In the genomic region with DNA sequence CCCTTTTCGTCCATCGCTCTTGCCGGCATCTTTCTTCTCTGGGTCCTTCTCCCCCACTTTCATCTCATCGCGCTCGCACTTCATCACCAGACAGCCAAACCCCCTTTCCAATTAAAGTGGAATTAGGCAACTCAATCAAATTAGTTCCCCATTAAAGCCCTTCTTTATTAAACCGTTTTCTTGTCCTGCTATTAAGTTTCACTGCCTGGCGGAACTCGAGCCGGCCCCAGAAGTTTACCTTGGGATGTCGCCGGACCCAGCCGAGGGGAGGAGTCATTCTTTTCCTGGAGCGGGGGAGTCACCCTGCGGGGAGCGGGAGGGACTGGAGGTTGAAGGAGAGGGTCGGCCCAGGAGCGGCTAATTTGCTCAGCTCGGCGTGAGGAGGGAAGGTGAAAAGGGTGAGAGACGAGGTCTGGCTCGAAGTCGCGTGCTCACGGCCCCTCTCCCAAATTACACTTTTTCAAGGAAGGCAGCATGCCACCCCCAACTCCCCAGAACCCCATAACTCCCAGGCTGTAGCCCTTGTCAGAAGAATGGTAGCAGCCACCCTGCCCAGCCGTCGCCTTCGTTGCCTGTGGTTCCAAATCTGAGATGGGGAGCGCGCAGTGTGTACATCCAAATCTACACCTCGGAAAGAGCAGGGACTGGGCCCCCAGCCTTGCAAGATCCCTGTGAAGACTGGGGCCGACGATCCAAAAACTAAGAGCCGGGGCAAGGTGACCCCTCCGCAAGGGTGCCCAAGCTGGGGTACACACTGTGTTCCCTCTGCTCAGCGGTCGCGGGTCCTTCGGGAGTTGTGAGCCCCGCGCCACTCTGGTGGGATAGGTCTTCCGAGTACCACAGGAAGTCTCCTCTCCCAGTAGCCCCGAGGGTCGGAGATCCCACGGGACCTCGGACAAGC, we compare ENCODE assay signal across 1 cellular context.
TF ChIP-seq lines count a peak whose summit lies in the region.

No MANE protein-coding gene starts in this region.

TF ChIP-seq in K562, 482 proteins besides CTCF, POLR2A, EP300 and RAD21 (continued from another document):
- TF ChIP-seq, protein P1, sequence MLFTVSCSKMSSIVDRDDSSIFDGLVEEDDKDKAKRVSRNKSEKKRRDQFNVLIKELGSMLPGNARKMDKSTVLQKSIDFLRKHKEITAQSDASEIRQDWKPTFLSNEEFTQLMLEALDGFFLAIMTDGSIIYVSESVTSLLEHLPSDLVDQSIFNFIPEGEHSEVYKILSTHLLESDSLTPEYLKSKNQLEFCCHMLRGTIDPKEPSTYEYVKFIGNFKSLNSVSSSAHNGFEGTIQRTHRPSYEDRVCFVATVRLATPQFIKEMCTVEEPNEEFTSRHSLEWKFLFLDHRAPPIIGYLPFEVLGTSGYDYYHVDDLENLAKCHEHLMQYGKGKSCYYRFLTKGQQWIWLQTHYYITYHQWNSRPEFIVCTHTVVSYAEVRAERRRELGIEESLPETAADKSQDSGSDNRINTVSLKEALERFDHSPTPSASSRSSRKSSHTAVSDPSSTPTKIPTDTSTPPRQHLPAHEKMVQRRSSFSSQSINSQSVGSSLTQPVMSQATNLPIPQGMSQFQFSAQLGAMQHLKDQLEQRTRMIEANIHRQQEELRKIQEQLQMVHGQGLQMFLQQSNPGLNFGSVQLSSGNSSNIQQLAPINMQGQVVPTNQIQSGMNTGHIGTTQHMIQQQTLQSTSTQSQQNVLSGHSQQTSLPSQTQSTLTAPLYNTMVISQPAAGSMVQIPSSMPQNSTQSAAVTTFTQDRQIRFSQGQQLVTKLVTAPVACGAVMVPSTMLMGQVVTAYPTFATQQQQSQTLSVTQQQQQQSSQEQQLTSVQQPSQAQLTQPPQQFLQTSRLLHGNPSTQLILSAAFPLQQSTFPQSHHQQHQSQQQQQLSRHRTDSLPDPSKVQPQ (CRISPR knock-in tag; IDR thresholded peaks at IDR 0.05; ENCODE audit: borderline replicate concordance), result no peak
- TF ChIP-seq, protein P2, sequence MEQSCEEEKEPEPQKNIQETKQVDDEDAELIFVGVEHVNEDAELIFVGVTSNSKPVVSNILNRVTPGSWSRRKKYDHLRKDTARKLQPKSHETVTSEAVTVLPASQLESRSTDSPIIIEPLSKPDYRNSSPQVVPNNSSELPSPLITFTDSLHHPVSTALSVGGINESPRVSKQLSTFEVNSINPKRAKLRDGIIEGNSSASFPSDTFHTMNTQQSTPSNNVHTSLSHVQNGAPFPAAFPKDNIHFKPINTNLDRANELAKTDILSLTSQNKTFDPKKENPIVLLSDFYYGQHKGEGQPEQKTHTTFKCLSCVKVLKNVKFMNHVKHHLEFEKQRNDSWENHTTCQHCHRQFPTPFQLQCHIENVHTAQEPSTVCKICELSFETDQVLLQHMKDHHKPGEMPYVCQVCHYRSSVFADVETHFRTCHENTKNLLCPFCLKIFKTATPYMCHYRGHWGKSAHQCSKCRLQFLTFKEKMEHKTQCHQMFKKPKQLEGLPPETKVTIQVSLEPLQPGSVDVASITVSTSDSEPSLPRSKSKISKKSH (CRISPR knock-in tag; IDR thresholded peaks at IDR 0.05), result no peak
- TF ChIP-seq RHOXF2B (CRISPR knock-in tag; conservative IDR thresholded peaks at IDR 0.05) (no peak), CAMTA2 (CRISPR knock-in tag; conservative IDR thresholded peaks at IDR 0.05) (no peak), MEF2A (IDR thresholded peaks at IDR 0.05; ENCODE audit: control insufficient read depth, low read depth, low read length) (no peak), YBX1 (IDR thresholded peaks at IDR 0.05) (no peak), MTA3 (IDR thresholded peaks at IDR 0.05; ENCODE audit: borderline replicate concordance) (no peak), TAF1 (IDR thresholded peaks at IDR 0.05; ENCODE audit: control insufficient read depth, extremely low read depth, insufficient read depth, low read length, severe bottlenecking) (no peak), PURB (CRISPR knock-in tag; IDR thresholded peaks at IDR 0.05; ENCODE audit: low read depth) (no peak), GATAD2B (IDR thresholded peaks at IDR 0.05; ENCODE audit: borderline replicate concordance) (no peak), LCOR (CRISPR knock-in tag; IDR thresholded peaks at IDR 0.05) (no peak), CBFA2T2 (conservative IDR thresholded peaks at IDR 0.05) (no peak)
- TF ChIP-seq, protein P3, sequence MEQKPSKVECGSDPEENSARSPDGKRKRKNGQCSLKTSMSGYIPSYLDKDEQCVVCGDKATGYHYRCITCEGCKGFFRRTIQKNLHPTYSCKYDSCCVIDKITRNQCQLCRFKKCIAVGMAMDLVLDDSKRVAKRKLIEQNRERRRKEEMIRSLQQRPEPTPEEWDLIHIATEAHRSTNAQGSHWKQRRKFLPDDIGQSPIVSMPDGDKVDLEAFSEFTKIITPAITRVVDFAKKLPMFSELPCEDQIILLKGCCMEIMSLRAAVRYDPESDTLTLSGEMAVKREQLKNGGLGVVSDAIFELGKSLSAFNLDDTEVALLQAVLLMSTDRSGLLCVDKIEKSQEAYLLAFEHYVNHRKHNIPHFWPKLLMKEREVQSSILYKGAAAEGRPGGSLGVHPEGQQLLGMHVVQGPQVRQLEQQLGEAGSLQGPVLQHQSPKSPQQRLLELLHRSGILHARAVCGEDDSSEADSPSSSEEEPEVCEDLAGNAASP (IDR thresholded peaks at IDR 0.05), result no peak
- TF ChIP-seq, protein P4, sequence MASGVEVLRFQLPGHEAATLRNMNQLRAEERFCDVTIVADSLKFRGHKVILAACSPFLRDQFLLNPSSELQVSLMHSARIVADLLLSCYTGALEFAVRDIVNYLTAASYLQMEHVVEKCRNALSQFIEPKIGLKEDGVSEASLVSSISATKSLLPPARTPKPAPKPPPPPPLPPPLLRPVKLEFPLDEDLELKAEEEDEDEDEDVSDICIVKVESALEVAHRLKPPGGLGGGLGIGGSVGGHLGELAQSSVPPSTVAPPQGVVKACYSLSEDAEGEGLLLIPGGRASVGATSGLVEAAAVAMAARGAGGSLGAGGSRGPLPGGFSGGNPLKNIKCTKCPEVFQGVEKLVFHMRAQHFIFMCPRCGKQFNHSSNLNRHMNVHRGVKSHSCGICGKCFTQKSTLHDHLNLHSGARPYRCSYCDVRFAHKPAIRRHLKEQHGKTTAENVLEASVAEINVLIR (CRISPR knock-in tag; IDR thresholded peaks at IDR 0.05), result no peak
